ENCODE assay signal across 26 cellular contexts in the genomic region with DNA sequence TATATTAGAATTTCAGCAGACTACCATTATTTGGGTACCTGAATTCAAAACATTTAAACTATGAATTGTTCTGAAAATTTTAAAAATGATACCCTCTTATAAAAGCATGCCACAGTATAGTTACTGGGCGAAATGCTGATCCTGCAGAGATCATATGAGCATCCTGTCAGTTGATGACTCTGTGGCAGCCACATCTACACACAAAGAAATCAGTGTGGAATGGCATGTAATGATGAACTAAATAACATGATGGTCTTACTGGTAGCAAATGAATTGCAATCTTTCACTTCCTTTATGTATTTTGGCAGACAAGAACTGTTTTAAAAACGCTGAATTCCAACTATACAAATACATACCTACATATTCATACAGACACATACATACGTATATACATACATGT.
"Had no signal": no experiment of that assay in that cellular context is flagged by ENCODE, and none has a peak within 500 bp of the region (broad histone marks: within the 10 kb centered on the region; RNA-seq: fewer than 3 reads in every experiment).

No MANE protein-coding gene starts in this region.

- H3K27ac Mint-ChIP-seq: memory B cell; nephron progenitor cell; stimulated activated memory B cell treated with anti-CD40 and anti-IgM and Interleukin-4, amounts not matched to agents 10 μg/mL and 1 μg/mL and 100 μg/mL, for 72 hours; stimulated activated naive CD8-positive, alpha-beta T cell treated with anti-CD3 and anti-CD28 coated beads, Interleukin-15, amount 100 ng/mL, for 72 hours; type B pancreatic cell had no signal

- H3K36me3 ChIP-seq: ovary, prostate gland, uterus had no signal

- DNase-seq: heart right ventricle; left colon; left lung; midbrain; mucosa of descending colon; naive thymus-derived CD4-positive, alpha-beta T cell; nephron progenitor cell; ovary; posterior cingulate gyrus; retina; right cardiac atrium; stimulated activated CD4-positive, alpha-beta T cell treated with anti-CD3 and anti-CD28 coated beads, Interleukin-4, amount 100 ng/mL, for 4 hours; stimulated activated CD8-positive, alpha-beta memory T cell treated with anti-CD3 and anti-CD28 coated beads, Interleukin-4, amount 100 ng/mL, for 48 hours; stimulated activated naive CD4-positive, alpha-beta T cell treated with Interleukin-2 at 50 U/mL for 16 hours; stimulated activated naive CD8-positive, alpha-beta T cell treated with anti-CD3 and anti-CD28 coated beads, Interleukin-15, amount 100 ng/mL, for 72 hours; substantia nigra; uterus had no signal

- H3K4me1 Mint-ChIP-seq: memory B cell; stimulated activated memory B cell treated with anti-CD40 and anti-IgM and Interleukin-4, amounts not matched to agents 10 μg/mL and 1 μg/mL and 100 μg/mL, for 72 hours had no signal

- H3K9me3 ChIP-seq: heart right ventricle, left lung, mucosa of descending colon, ovary, prostate gland, tibial nerve, uterus had no signal

- H3K27me3 Mint-ChIP-seq: memory B cell; naive thymus-derived CD4-positive, alpha-beta T cell; stimulated activated memory B cell treated with anti-CD40 and anti-IgM and Interleukin-4, amounts not matched to agents 10 μg/mL and 1 μg/mL and 100 μg/mL, for 72 hours; stimulated activated naive CD8-positive, alpha-beta T cell treated with anti-CD3 and anti-CD28 coated beads, Interleukin-15, amount 100 ng/mL, for 72 hours; type B pancreatic cell had no signal

- H3K27ac ChIP-seq: heart right ventricle, hepatocyte, left lung, ovary, prostate gland, skin epidermis, tibial nerve, uterus had no signal

- H3K9me3 Mint-ChIP-seq: memory B cell; naive thymus-derived CD4-positive, alpha-beta T cell; nephron progenitor cell; stimulated activated memory B cell treated with anti-CD40 and anti-IgM and Interleukin-4, amounts not matched to agents 10 μg/mL and 1 μg/mL and 100 μg/mL, for 72 hours; stimulated activated naive CD8-positive, alpha-beta T cell treated with anti-CD3 and anti-CD28 coated beads, Interleukin-15, amount 100 ng/mL, for 72 hours; type B pancreatic cell had no signal

- H3K4me3 ChIP-seq: heart right ventricle, hepatocyte, left lung, lung, mucosa of descending colon, ovary, prostate gland, skin epidermis, tibial nerve, uterus had no signal

- H3K4me1 ChIP-seq: left lung, prostate gland, uterus had no signal

- FAIRE-seq: keratinocyte had no signal

- H3K4me3 Mint-ChIP-seq: memory B cell; naive thymus-derived CD4-positive, alpha-beta T cell; nephron progenitor cell; stimulated activated memory B cell treated with anti-CD40 and anti-IgM and Interleukin-4, amounts not matched to agents 10 μg/mL and 1 μg/mL and 100 μg/mL, for 72 hours; stimulated activated naive CD8-positive, alpha-beta T cell treated with anti-CD3 and anti-CD28 coated beads, Interleukin-15, amount 100 ng/mL, for 72 hours; type B pancreatic cell had no signal
